Comparison of ENCODE assay signal across 12 cellular contexts in genomic region chr2:177187631-177188312, GRCh38. TPM values are rescaled to one million over a fixed set of nuclear protein-coding genes. Genes with fewer than 3 reads are reported as not detected.
DNase-seq lines count a peak whose midpoint lies in the region; ATAC-seq, FAIRE-seq and TF ChIP-seq lines count a peak whose summit lies in the region.
"Had no signal": no experiment of that assay in that cellular context is flagged by ENCODE, and none has a peak within 500 bp of the region (broad histone marks: within the 10 kb centered on the region; RNA-seq: fewer than 3 reads in every experiment).

No MANE protein-coding gene starts in this region.

- no peak overlapping the region for H2BK120ac ChIP-seq in mesendoderm (ENCODE audit: low read depth, low read length)

- H4K5ac ChIP-seq in mesendoderm (ENCODE audit: low read length): no peak overlapping the region

- H3K56ac ChIP-seq in mesendoderm (ENCODE audit: low read length): peak overlapping the region; percentile 57

- no peak overlapping the region for H3K4me2 ChIP-seq in mesendoderm (ENCODE audit: low read length)
- H3K4me2 ChIP-seq: KMS-11 had no signal

- WGBS in mesendoderm (ENCODE audit: extremely low coverage, insufficient coverage, low lambda C conversion rate): no CpG with 5 or more reads among the region's 8 CpGs

- no peak overlapping the region for H3K4ac ChIP-seq in mesendoderm (ENCODE audit: low read depth, low read length)

- no peak overlapping the region for H4K8ac ChIP-seq in mesendoderm (ENCODE audit: low read depth, low read length)

- H3K36me3 ChIP-seq in bronchial epithelial cell (ENCODE audit: control insufficient read depth, insufficient read depth, low read length) (no peaks in the 10 kb centered on the region), mesendoderm (ENCODE audit: control insufficient read depth, insufficient read depth, low read length) (no peaks in the 10 kb centered on the region)
- H3K36me3 ChIP-seq: ovary had no signal

- H3K27me3 ChIP-seq in bronchial epithelial cell (ENCODE audit: control insufficient read depth, insufficient read depth, low read length) (no peaks in the 10 kb centered on the region), mesendoderm (ENCODE audit: insufficient read depth, low read length, poor library complexity) (no peaks in the 10 kb centered on the region), dorsolateral prefrontal cortex (no peaks in the 10 kb centered on the region)
- H3K27me3 ChIP-seq: ovary had no signal

- intact Hi-C loops in dorsolateral prefrontal cortex (cut with DNase I): no loop called here

- H3K18ac ChIP-seq in mesendoderm (ENCODE audit: low read length): no peak overlapping the region

- H3K27ac ChIP-seq in mesendoderm (ENCODE audit: low read depth, low read length) (no peak overlapping the region), dorsolateral prefrontal cortex (no peak overlapping the region)
- H3K27ac ChIP-seq: KMS-11, ovary, RWPE1 had no signal

- no peak overlapping the region for H2BK5ac ChIP-seq in mesendoderm (ENCODE audit: low read length)

- no peak overlapping the region for H2BK15ac ChIP-seq in mesendoderm (replicated peaks; ENCODE audit: low read depth)

- ATAC-seq in HG03520 (IDR thresholded peaks at IDR 0.05; ENCODE audit: unreplicated experiment): no peak

- no peak for FAIRE-seq in bronchial epithelial cell (lab: Jason Lieb, UNC)
- FAIRE-seq: D721Med had no signal

- no peaks in the 10 kb centered on the region for H3K79me1 ChIP-seq in mesendoderm (ENCODE audit: low read length)

- H3K23ac ChIP-seq in mesendoderm (ENCODE audit: low read length): no peak overlapping the region

- H3K79me2 ChIP-seq in mesendoderm (ENCODE audit: control insufficient read depth, insufficient read depth, low read length): no peaks in the 10 kb centered on the region

- no peak overlapping the region for H3K4me3 ChIP-seq in bronchial epithelial cell (ENCODE audit: low read depth, low read length)
- no peak overlapping the region for H3K4me3 ChIP-seq in mesendoderm (ENCODE audit: low read length)
- no peak overlapping the region for H3K4me3 ChIP-seq in dorsolateral prefrontal cortex
- H3K4me3 ChIP-seq: ovary had no signal

- DNase-seq in DMS53 (lab: John Stamatoyannopoulos, UW) (peak; percentile 82), LoVo (ENCODE audit: low spot score) (peak; percentile 58), bronchial epithelial cell (ENCODE audit: low read depth) (peak; percentile 52), mesendoderm (peak; percentile 56), dorsolateral prefrontal cortex (no peak)
- DNase-seq in NK-92 treated with Interleukin-12 subunit alpha and Interleukin-12 subunit beta, amount 100 ng/mL, for 24 hours (lab: John Stamatoyannopoulos, UW): no peak
- DNase-seq in activated effector memory CD4-positive, alpha-beta T cell treated with anti-CD3 and anti-CD28 coated beads, Interleukin-2, amount 50 U/mL, for 16 hours: no peak
- DNase-seq: ovary had no signal

- no peak overlapping the region for H3K9ac ChIP-seq in mesendoderm (ENCODE audit: low read length)
- H3K9ac ChIP-seq: KMS-11 had no signal

- no peak overlapping the region for H2AK5ac ChIP-seq in mesendoderm (ENCODE audit: low read length)

- peaks cover 3% of the 10 kb centered on the region for H3K4me1 ChIP-seq in mesendoderm (ENCODE audit: control insufficient read depth, low read depth, low read length)

- no peak for TF ChIP-seq CTCF in bronchial epithelial cell (IDR thresholded peaks at IDR 0.05; ENCODE audit: insufficient read depth, low read length, severe bottlenecking)
- no peak for TF ChIP-seq CTCF in dorsolateral prefrontal cortex (IDR thresholded peaks at IDR 0.05 in 54 of 56, conservative IDR thresholded peaks at IDR 0.05 in 2 of 56; ENCODE audit: low read depth in 1 of 56, partially characterized antibody in 56 of 56)

RNA-seq across cellular contexts. Expression of gene HNRNPA3, which starts 24.8 kb away (rescaled TPM):
- total RNA-seq in bronchial epithelial cell: 30.5 and 34.3 TPM in 2 replicates
- polyA plus RNA-seq in mesendoderm (2013, experiment 1 of 2): 641 TPM
- polyA plus RNA-seq in mesendoderm (2013, experiment 2 of 2): 604 TPM
- total RNA-seq in dorsolateral prefrontal cortex: 100 to 1,000 TPM; 105 to 187 (median 137) TPM

Comparison
In these comparisons a context has a peak if more than half of its experiments do, and no peak if none do; other contexts are left out.
1. DNase-seq: peak in DMS53 (single experiment), LoVo (single experiment), bronchial epithelial cell (single experiment) and mesendoderm (single experiment); none in NK-92 treated with Interleukin-12 subunit alpha and Interleukin-12 subunit beta, amount 100 ng/mL, for 24 hours (single experiment), activated effector memory CD4-positive, alpha-beta T cell treated with anti-CD3 and anti-CD28 coated beads, Interleukin-2, amount 50 U/mL, for 16 hours (single experiment) and dorsolateral prefrontal cortex (0 of 10).